14 cellular contexts compared by ENCODE assay signal in the genomic region with DNA sequence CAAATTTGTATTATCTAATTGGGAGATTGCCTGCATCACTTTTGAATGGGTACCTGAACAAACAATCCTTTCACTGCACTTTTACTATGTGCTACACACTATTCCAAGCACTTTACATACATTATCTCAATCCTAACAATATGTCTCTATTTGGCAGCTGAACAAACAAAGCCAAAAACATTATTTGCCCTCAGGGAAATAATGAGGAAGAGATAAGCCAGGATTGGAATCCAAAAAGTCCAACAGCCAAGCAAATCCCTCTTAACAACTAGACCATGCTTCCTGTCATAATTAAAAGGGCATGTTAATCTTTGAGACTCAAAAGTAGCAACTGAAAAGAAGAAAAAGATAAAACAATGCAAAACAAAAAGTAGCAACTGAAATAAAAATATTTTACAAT. TPM values are rescaled to one million over a fixed set of nuclear protein-coding genes. Genes with fewer than 3 reads are reported as not detected.
DNase-seq lines count a peak whose midpoint lies in the region; ATAC-seq and TF ChIP-seq lines count a peak whose summit lies in the region.
"Had no signal": no experiment of that assay in that cellular context is flagged by ENCODE, and none has a peak within 500 bp of the region (broad histone marks: within the 10 kb centered on the region; RNA-seq: fewer than 3 reads in every experiment).

No MANE protein-coding gene starts in this region.

- H3K27me3 Mint-ChIP-seq in neural crest cell (ENCODE audit: low read depth) (no peaks in the 10 kb centered on the region), endodermal cell (ENCODE audit: insufficient read depth) (no peaks in the 10 kb centered on the region)
- H3K27me3 Mint-ChIP-seq: activated CD8-positive, alpha-beta memory T cell treated with anti-CD3 and anti-CD28 coated beads, Interleukin-2, amount 10 ng/mL, durations not matched to agents 7 days and 5 days; activated naive CD8-positive, alpha-beta T cell treated with anti-CD3 and anti-CD28 coated beads, Interleukin-2, amount 10 ng/mL, durations not matched to agents 7 days and 5 days; naive thymus-derived CD8-positive, alpha-beta T cell had no signal

- peaks cover 8% of the 10 kb centered on the region for H3K9me3 Mint-ChIP-seq in neural crest cell
- peaks cover 34% of the 10 kb centered on the region for H3K9me3 Mint-ChIP-seq in endodermal cell

- peaks cover 9% of the 10 kb centered on the region for H3K4me1 Mint-ChIP-seq in neural crest cell
- no peaks in the 10 kb centered on the region for H3K4me1 Mint-ChIP-seq in endodermal cell

- DNase-seq in EL (peak; percentile 74), NCI-H146 treated with DMSO at 0.1 percent for 48 hours (lab: John Stamatoyannopoulos, UW; ENCODE audit: unreplicated experiment) (peak; percentile 96), SK-N-MC (ENCODE audit: low read depth, low spot score) (peak; percentile 47), neural crest cell (ENCODE audit: low read depth, low spot score) (no peak), endodermal cell (no peak)
- DNase-seq: activated CD8-positive, alpha-beta memory T cell treated with anti-CD3 and anti-CD28 coated beads, Interleukin-2, amount 10 ng/mL, durations not matched to agents 7 days and 5 days; activated naive CD8-positive, alpha-beta T cell treated with anti-CD3 and anti-CD28 coated beads, Interleukin-2, amount 10 ng/mL, durations not matched to agents 7 days and 5 days; colonic mucosa; kidney glomerular epithelial cell; naive thymus-derived CD8-positive, alpha-beta T cell; PC-3; testis had no signal

- H3K27ac ChIP-seq in SK-N-MC (peak overlapping the region; percentile 72), endodermal cell (ENCODE audit: low read depth, low read length) (no peak overlapping the region)
- H3K27ac ChIP-seq: colonic mucosa, testis had no signal

- ATAC-seq in GM18861 (IDR thresholded peaks at IDR 0.05; ENCODE audit: unreplicated experiment) (no peak), HG02678 (IDR thresholded peaks at IDR 0.05; ENCODE audit: unreplicated experiment) (no peak)
- ATAC-seq: activated CD8-positive, alpha-beta memory T cell treated with anti-CD3 and anti-CD28 coated beads, Interleukin-2, amount 10 ng/mL, durations not matched to agents 7 days and 5 days; naive thymus-derived CD8-positive, alpha-beta T cell; PC-3 had no signal

- H3K4me3 Mint-ChIP-seq in neural crest cell: no peak overlapping the region
- H3K4me3 Mint-ChIP-seq in endodermal cell: no peak overlapping the region
- H3K4me3 Mint-ChIP-seq: activated CD8-positive, alpha-beta memory T cell treated with anti-CD3 and anti-CD28 coated beads, Interleukin-2, amount 10 ng/mL, durations not matched to agents 7 days and 5 days; activated naive CD8-positive, alpha-beta T cell treated with anti-CD3 and anti-CD28 coated beads, Interleukin-2, amount 10 ng/mL, durations not matched to agents 7 days and 5 days had no signal

- no peaks in the 10 kb centered on the region for H3K27me3 ChIP-seq in endodermal cell (ENCODE audit: control insufficient read depth, insufficient read depth, low read length, poor library complexity, severe bottlenecking)
- H3K27me3 ChIP-seq: colonic mucosa, testis had no signal

- H3K36me3 Mint-ChIP-seq in neural crest cell (ENCODE audit: low read depth) (peaks cover 31% of the 10 kb centered on the region), endodermal cell (ENCODE audit: low read depth) (peaks cover 62% of the 10 kb centered on the region)

- H3K9ac ChIP-seq in SK-N-MC (ENCODE audit: insufficient read length) (no peak overlapping the region), endodermal cell (ENCODE audit: extremely low read depth, low read length, poor library complexity, severe bottlenecking) (no peak overlapping the region)

- TF ChIP-seq CTCF in neural crest cell (conservative IDR thresholded peaks at IDR 0.05) (no peak), endodermal cell (conservative IDR thresholded peaks at IDR 0.05) (no peak)

- H3K4me3 ChIP-seq in SK-N-MC (peak overlapping the region; percentile 39), endodermal cell (ENCODE audit: low read length) (no peak overlapping the region)
- H3K4me3 ChIP-seq: colonic mucosa, testis had no signal

- H3K9me3 ChIP-seq in SK-N-MC (ENCODE audit: low read depth, low read length): peaks cover 11% of the 10 kb centered on the region; the same call in 1 of the 2 replicates
- H3K9me3 ChIP-seq in endodermal cell (ENCODE audit: control insufficient read depth, low read length): peaks cover 39% of the 10 kb centered on the region
- H3K9me3 ChIP-seq: colonic mucosa, testis had no signal

- no peaks in the 10 kb centered on the region for H3K4me1 ChIP-seq in endodermal cell (ENCODE audit: control insufficient read depth, insufficient read depth, low read length)
- H3K4me1 ChIP-seq: colonic mucosa, testis had no signal

- peaks cover 36% of the 10 kb centered on the region for H3K36me3 ChIP-seq in SK-N-MC (ENCODE audit: insufficient read depth, low read length)
- H3K36me3 ChIP-seq in endodermal cell (ENCODE audit: control insufficient read depth, insufficient read depth, low read length): peaks cover 64% of the 10 kb centered on the region
- H3K36me3 ChIP-seq: colonic mucosa had no signal

- H3K27ac Mint-ChIP-seq in neural crest cell (ENCODE audit: unreplicated experiment): peak overlapping the region; percentile 30
- no peak overlapping the region for H3K27ac Mint-ChIP-seq in endodermal cell
- H3K27ac Mint-ChIP-seq: activated CD8-positive, alpha-beta memory T cell treated with anti-CD3 and anti-CD28 coated beads, Interleukin-2, amount 10 ng/mL, durations not matched to agents 7 days and 5 days; activated naive CD8-positive, alpha-beta T cell treated with anti-CD3 and anti-CD28 coated beads, Interleukin-2, amount 10 ng/mL, durations not matched to agents 7 days and 5 days had no signal

RNA-seq across cellular contexts. Expression of a gene that starts 32.1 kb away (rescaled TPM):
- total RNA-seq in neural crest cell: 76.2 and 76.3 TPM in 2 replicates
- total RNA-seq in endodermal cell: 10 to 100 TPM; 90.5 to 97.7 TPM
- polyA plus RNA-seq in endodermal cell (2013, experiment 1 of 2): 83.4 TPM
- 76.9 TPM for polyA plus RNA-seq in endodermal cell (2013, experiment 2 of 2)

Comparison
In these comparisons a context has a peak if more than half of its experiments do, and no peak if none do; other contexts are left out.
1. DNase-seq: peak in EL (single experiment), NCI-H146 treated with DMSO at 0.1 percent for 48 hours (single experiment) and SK-N-MC (single experiment); none in neural crest cell (single experiment) and endodermal cell (single experiment).